Comparison of ENCODE assay signal across 10 cellular contexts in the genomic region with DNA sequence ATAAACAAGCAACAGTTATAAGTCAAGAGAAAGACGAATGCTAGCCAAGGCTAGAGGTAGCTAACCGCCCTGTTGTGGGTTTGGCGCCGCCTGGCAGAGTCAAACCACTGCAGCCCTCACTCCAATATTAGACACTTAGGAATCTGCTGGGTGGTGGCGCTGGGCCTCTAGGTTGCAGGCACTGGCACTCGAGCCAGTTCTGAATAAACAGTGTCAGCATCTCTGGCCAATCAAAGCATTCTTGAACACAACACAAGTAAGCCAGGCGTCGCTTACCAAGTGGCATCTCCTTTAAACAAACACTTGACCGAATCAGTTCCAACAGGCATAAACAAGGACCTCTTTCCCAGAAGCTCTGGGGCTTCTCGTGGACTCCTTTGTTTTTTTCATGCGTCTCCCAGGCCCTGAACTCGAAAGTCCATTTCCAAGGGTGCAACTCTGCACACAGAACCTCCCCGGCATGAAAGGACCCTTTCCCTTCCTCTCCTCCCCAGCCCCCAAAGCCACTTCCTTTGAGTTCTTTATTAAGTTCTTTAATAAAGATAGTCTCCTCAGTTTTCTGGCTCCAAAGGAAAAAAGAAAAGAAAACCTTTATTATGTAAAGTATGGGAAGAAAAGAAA.
A peak's percentile ranks its signal among the peaks of the same experiment; 100 is the strongest.
DNase-seq lines count a peak whose midpoint lies in the region; ATAC-seq, FAIRE-seq and TF ChIP-seq lines count a peak whose summit lies in the region.
"Had no signal": no experiment of that assay in that cellular context is flagged by ENCODE, and none has a peak within 500 bp of the region (broad histone marks: within the 10 kb centered on the region; RNA-seq: fewer than 3 reads in every experiment).

No MANE protein-coding gene starts in this region.

- TF ChIP-seq CTCF in LNCAP (IDR thresholded peaks at IDR 0.05) (peak; percentile 86; the same call in 1 of the 2 replicates), astrocyte of the spinal cord (IDR thresholded peaks at IDR 0.05; ENCODE audit: low read depth, low read length) (peak; percentile 16)

- no peak for TF ChIP-seq POLR2A in GM12891 (IDR thresholded peaks at IDR 0.05; ENCODE audit: low read depth, low read length)

- ATAC-seq in left lobe of liver = peak; percentile 40

- DNase-seq in astrocyte of the spinal cord (ENCODE audit: low read depth, low spot score) (peak; percentile 75), left lobe of liver (ENCODE audit: low spot score) (no peak), substantia nigra (lab: John Stamatoyannopoulos, UW) (peak in 46 of 49 donors; percentile 12 to 88 (median 73)), EL (no peak), OCI-M1 (lab: John Stamatoyannopoulos, UW) (no peak), GM12891 (ENCODE audit: insufficient read length, low spot score) (no peak)
- DNase-seq in activated CD8-positive, alpha-beta memory T cell treated with anti-CD3 and anti-CD28 coated beads, Interleukin-2, amount 50 U/mL, for 48 hours = no peak
- DNase-seq: activated CD4-positive, alpha-beta memory T cell treated with anti-CD3 and anti-CD28 coated beads for 36 hours; SJCRH30 had no signal

- in situ Hi-C loops in astrocyte of the spinal cord (cut with HindIII; ENCODE audit: low sequenced_read_pairs) = no loop called here

- FAIRE-seq in GM12891 (lab: Jason Lieb, UNC) = no peak

- peak overlapping the region; percentile 67 for H3K27ac ChIP-seq in substantia nigra (ENCODE audit: low read depth, low read length, poor library complexity, severe bottlenecking)
- H3K27ac ChIP-seq: SJCRH30 had no signal

- no peak overlapping the region for H3K4me3 ChIP-seq in astrocyte of the spinal cord (ENCODE audit: low read depth, low read length)
- H3K4me3 ChIP-seq: SJCRH30 had no signal

TF ChIP-seq in GM12891, 5 proteins besides CTCF, POLR2A, EP300 and RAD21:
- TF ChIP-seq SPI1 (IDR thresholded peaks at IDR 0.05; ENCODE audit: low read depth, low read length) = no peak
- TF ChIP-seq PAX5 (IDR thresholded peaks at IDR 0.05; ENCODE audit: insufficient read depth, low read length, severe bottlenecking) = no peak
- TF ChIP-seq POU2F2 (IDR thresholded peaks at IDR 0.05; ENCODE audit: low read depth, low read length) = no peak
TF ChIP-seq in GM12891: peak in this region for 0.

Comparison
In these comparisons a context has a peak if more than half of its experiments do, and no peak if none do; other contexts are left out.
1. DNase-seq: peak in astrocyte of the spinal cord (single experiment) and substantia nigra (46 of 49); none in left lobe of liver (single experiment), EL (single experiment), activated CD8-positive, alpha-beta memory T cell treated with anti-CD3 and anti-CD28 coated beads, Interleukin-2, amount 50 U/mL, for 48 hours (single experiment), OCI-M1 (single experiment) and GM12891 (single experiment).